Comparison of ENCODE assay signal across 8 cellular contexts in genomic region chr11:72222907-72223614, GRCh38. TPM values are rescaled to one million over a fixed set of nuclear protein-coding genes. Genes with fewer than 3 reads are reported as not detected.
DNase-seq lines count a peak whose midpoint lies in the region; ATAC-seq and TF ChIP-seq lines count a peak whose summit lies in the region.

No MANE protein-coding gene starts in this region.

- H3K9ac ChIP-seq in HUES64 (ENCODE audit: low read depth, low read length) = peak overlapping the region; percentile 87

- POLR2A ChIA-PET in OCI-LY7 (lab: Charles Lee) = interaction anchor here (0.7 to 1.0 kb wide), 2 partner anchors 19 to 63 kb away, joined by 3 to 4 read pairs; no protein-coding TSS in a partner anchor

- CTCF ChIA-PET in OCI-LY7 (lab: Charles Lee; ENCODE audit: unreplicated experiment) = interaction anchor here (0.6 kb wide), 2 partner anchors 15 to 571 kb away, joined by 3 read pairs; no protein-coding TSS in a partner anchor

- H3K9me2 ChIP-seq in OCI-LY7 (ENCODE audit: insufficient read depth, low read length) = no peaks in the 10 kb centered on the region

- WGBS in HUES64 = under 1% methylated on average over 47 of the region's 47 CpGs
- WGBS in esophagus, 2 donors = 0% methylated on average over 33 to 47 of the region's 47 CpGs

- DNase-seq in D341Med (ENCODE audit: low spot score) (peak; percentile 90), OCI-LY7 (ENCODE audit: low spot score) (peak; percentile 99), activated T-cell treated with anti-CD3 and anti-CD28 coated beads for 4 hours (peak; percentile 88)
- DNase-seq in stimulated activated CD8-positive, alpha-beta memory T cell treated with anti-CD3 and anti-CD28 coated beads, Interleukin-7, amount 100 ng/mL, for 24 hours (ENCODE audit: low read depth) = peak; percentile 81

- intact Hi-C loops in OCI-LY7 (cut with micrococcal nuclease; ENCODE audit: unreplicated experiment) = loop anchor here (1.0 to 5.0 kb wide), 4 partner anchors 111 to 929 kb away; partner anchors contain the start of genes ANAPC15 and CLPB

- no peaks in the 10 kb centered on the region for H4K20me1 ChIP-seq in OCI-LY7 (ENCODE audit: insufficient read depth, low read length)

- H3K27me3 ChIP-seq in HUES64 (ENCODE audit: insufficient read depth, low read length) (peaks cover 4% of the 10 kb centered on the region; the same call in 1 of the 2 replicates), esophagus (ENCODE audit: control insufficient read depth in 1 of 2, insufficient read depth in 2 of 2, low read length in 2 of 2) (peaks cover 0 to 2% of the 10 kb centered on the region in 2 donors), muscle layer of duodenum (ENCODE audit: low read depth, low read length) (no peaks in the 10 kb centered on the region)

- peak; percentile 61 for ATAC-seq in GM21447 (IDR thresholded peaks at IDR 0.05; ENCODE audit: unreplicated experiment)

- H2AFZ ChIP-seq in OCI-LY7 (ENCODE audit: low read length) = peak overlapping the region; percentile 34; the same call in 1 of the 2 replicates

- H3K27ac ChIP-seq in HUES64 (ENCODE audit: low read depth, low read length) (peak overlapping the region; percentile 96), OCI-LY7 (ENCODE audit: low read depth, low read length, poor library complexity, severe bottlenecking) (peak overlapping the region; percentile 91), esophagus (ENCODE audit: low read depth in 2 of 2, low read length in 1 of 2) (peak overlapping the region; percentile 89 to 97), muscle layer of duodenum (ENCODE audit: low read length) (peak overlapping the region; percentile 87)

- H3K36me3 ChIP-seq in HUES64 (ENCODE audit: insufficient read depth, low read length) (peaks cover 11% of the 10 kb centered on the region), OCI-LY7 (ENCODE audit: insufficient read depth, low read length) (peaks cover 18% of the 10 kb centered on the region; the same call in 1 of the 2 replicates), esophagus (ENCODE audit: control insufficient read depth in 2 of 2, insufficient read depth in 2 of 2, low read length in 1 of 2) (peaks cover 0 to under 1% of the 10 kb centered on the region in 2 donors), muscle layer of duodenum (ENCODE audit: control insufficient read depth in 1 of 2, insufficient read depth in 2 of 2, low read length in 2 of 2) (no peaks in the 10 kb centered on the region)

- peaks cover 26% of the 10 kb centered on the region; the same call in 1 of the 2 replicates for H3K79me2 ChIP-seq in OCI-LY7 (ENCODE audit: insufficient read depth, low read depth, low read length)

- 0 out of 2 replicates have a peak, but pooled peaks have one; percentile 20 for TF ChIP-seq CTCF in OCI-LY7 (conservative IDR thresholded peaks at IDR 0.05; ENCODE audit: low read length)

- H3K4me2 ChIP-seq in OCI-LY7 (ENCODE audit: low read length) = peak overlapping the region; percentile 97

- H3K9me3 ChIP-seq in HUES64 (ENCODE audit: insufficient read depth, low read depth, low read length) (no peaks in the 10 kb centered on the region), OCI-LY7 (ENCODE audit: low read length) (no peaks in the 10 kb centered on the region), esophagus (ENCODE audit: control insufficient read depth in 2 of 2, insufficient read depth in 1 of 2, low read depth in 1 of 2, low read length in 1 of 2) (no peaks in the 10 kb centered on the region), muscle layer of duodenum (ENCODE audit: control insufficient read depth in 1 of 2, low read length in 2 of 2) (no peaks in the 10 kb centered on the region)

- H3K4me3 ChIP-seq in HUES64 (ENCODE audit: low read length) = peak overlapping the region; percentile 92
- peak overlapping the region; percentile 77 for H3K4me3 ChIP-seq in OCI-LY7 (ENCODE audit: low read depth, low read length, poor library complexity, severe bottlenecking)
- H3K4me3 ChIP-seq in esophagus (ENCODE audit: low read depth in 1 of 2, low read length in 2 of 2) = peak overlapping the region; percentile 60 to 79
- peak overlapping the region; percentile 76 to 91 for H3K4me3 ChIP-seq in muscle layer of duodenum (ENCODE audit: low read depth in 1 of 2, low read length in 2 of 2)

- H3K4me1 ChIP-seq in HUES64 (ENCODE audit: insufficient read depth, low read length) (peaks cover 20% of the 10 kb centered on the region), OCI-LY7 (ENCODE audit: insufficient read depth, low read length, poor library complexity, severe bottlenecking) (peaks cover 51% of the 10 kb centered on the region), esophagus (ENCODE audit: control insufficient read depth in 2 of 2, insufficient read depth in 2 of 2, low read length in 1 of 2) (peaks cover 0 to 7% of the 10 kb centered on the region in 2 donors), muscle layer of duodenum (ENCODE audit: control insufficient read depth in 1 of 2, insufficient read depth in 2 of 2, low read length in 2 of 2) (peaks cover 10 to 40% of the 10 kb centered on the region in 2 donors)

- BruUV-seq in OCI-LY7 (replicated peaks; lab: Mats Ljungman, UMichigan) = no TSS peak

RNA-seq across cellular contexts. Expression of gene INPPL1, which starts 1.5 kb away (rescaled TPM):
- polyA plus RNA-seq in HUES64 (2013, experiment 1 of 2) = 90.3 TPM
- polyA plus RNA-seq in HUES64 (2013, experiment 2 of 2) = 86.1 TPM
- 60.9 and 103 TPM in 2 replicates for total RNA-seq in OCI-LY7 (2014; rRNA removed; shearing (Covaris generic))
- 195 and 216 TPM in 2 replicates for total RNA-seq in OCI-LY7 (2022)
- 10 to 100 TPM; 28.9 to 88.1 TPM for polyA plus RNA-seq in esophagus

RNA-seq across cellular contexts. Expression of gene FOLR2, which starts 6.5 kb away (rescaled TPM):
- polyA plus RNA-seq in HUES64 (2013, experiment 1 of 2) = not detected
- not detected for polyA plus RNA-seq in HUES64 (2013, experiment 2 of 2)
- total RNA-seq in OCI-LY7 (2014; rRNA removed; shearing (Covaris generic)) = 13.4 and 14.4 TPM in 2 replicates
- 12.8 and 14.6 TPM in 2 replicates for total RNA-seq in OCI-LY7 (2022)
- polyA plus RNA-seq in esophagus = 1 to 10 TPM; 1.1 to 2.8 TPM

RNA-seq across cellular contexts. Expression of gene PHOX2A, which starts 20.9 kb away (rescaled TPM):
- 1.7 TPM for polyA plus RNA-seq in HUES64 (2013, experiment 1 of 2)
- 4.6 TPM for polyA plus RNA-seq in HUES64 (2013, experiment 2 of 2)
- total RNA-seq in OCI-LY7 (2014; rRNA removed; shearing (Covaris generic)) = not detected in 2 replicates
- total RNA-seq in OCI-LY7 (2022) = not detected in 2 replicates
- polyA plus RNA-seq in esophagus = not detected

RNA-seq across cellular contexts. Expression of gene FOLR1, which starts 31.1 kb away (rescaled TPM):
- 1.2 TPM for polyA plus RNA-seq in HUES64 (2013, experiment 1 of 2)
- 1.8 TPM for polyA plus RNA-seq in HUES64 (2013, experiment 2 of 2)
- not detected in 2 replicates for total RNA-seq in OCI-LY7 (2014; rRNA removed; shearing (Covaris generic))
- not detected in 2 replicates for total RNA-seq in OCI-LY7 (2022)
- polyA plus RNA-seq in esophagus = under 1 TPM; 0.26 to 0.94 TPM

Comparison
In these comparisons a context has a peak if more than half of its experiments do, and no peak if none do; other contexts are left out.
1. Peak in every context shown above with its lines: DNase-seq, ATAC-seq, H3K4me3 ChIP-seq and H3K27ac ChIP-seq.